19 cellular contexts compared by ENCODE assay signal in genomic region chr18:35123811-35124210, GRCh38.
DNase-seq lines count a peak whose midpoint lies in the region; ATAC-seq lines count a peak whose summit lies in the region.
"Had no signal": no experiment of that assay in that cellular context is flagged by ENCODE, and none has a peak within 500 bp of the region (broad histone marks: within the 10 kb centered on the region; RNA-seq: fewer than 3 reads in every experiment).

No MANE protein-coding gene starts in this region.

- H3K4me3 Mint-ChIP-seq in activated T-cell treated with anti-CD3 and anti-CD28 coated beads, Interleukin-2, amount 50 U/mL, for 24 hours = no peak overlapping the region
- no peak overlapping the region for H3K4me3 Mint-ChIP-seq in stimulated activated naive CD8-positive, alpha-beta T cell treated with anti-CD3 and anti-CD28 coated beads, Interleukin-15, Interleukin-2, amounts not matched to agents 100 ng/mL and 50 ng/mL, for 24 hours
- no peak overlapping the region for H3K4me3 Mint-ChIP-seq in memory B cell
- H3K4me3 Mint-ChIP-seq in stimulated activated naive B cell treated with anti-CD40 and anti-IgM and Interleukin-4, amounts not matched to agents 10 μg/mL and 1 μg/mL and 100 μg/mL, for 72 hours = no peak overlapping the region
- H3K4me3 Mint-ChIP-seq: HFFc6 had no signal

- H3K9me3 Mint-ChIP-seq in activated T-cell treated with anti-CD3 and anti-CD28 coated beads, Interleukin-2, amount 50 U/mL, for 24 hours = peaks cover 4% of the 10 kb centered on the region
- no peaks in the 10 kb centered on the region for H3K9me3 Mint-ChIP-seq in stimulated activated naive CD8-positive, alpha-beta T cell treated with anti-CD3 and anti-CD28 coated beads, Interleukin-15, Interleukin-2, amounts not matched to agents 100 ng/mL and 50 ng/mL, for 24 hours
- peaks cover 5% of the 10 kb centered on the region for H3K9me3 Mint-ChIP-seq in memory B cell
- peaks cover 0 to 4% of the 10 kb centered on the region in 2 donors for H3K9me3 Mint-ChIP-seq in stimulated activated naive B cell treated with anti-CD40 and anti-IgM and Interleukin-4, amounts not matched to agents 10 μg/mL and 1 μg/mL and 100 μg/mL, for 72 hours
- H3K9me3 Mint-ChIP-seq: HFFc6 had no signal

- H3K27me3 Mint-ChIP-seq in activated T-cell treated with anti-CD3 and anti-CD28 coated beads, Interleukin-2, amount 50 U/mL, for 24 hours = no peaks in the 10 kb centered on the region
- H3K27me3 Mint-ChIP-seq in stimulated activated naive CD8-positive, alpha-beta T cell treated with anti-CD3 and anti-CD28 coated beads, Interleukin-15, Interleukin-2, amounts not matched to agents 100 ng/mL and 50 ng/mL, for 24 hours = no peaks in the 10 kb centered on the region
- no peaks in the 10 kb centered on the region for H3K27me3 Mint-ChIP-seq in memory B cell
- H3K27me3 Mint-ChIP-seq in stimulated activated naive B cell treated with anti-CD40 and anti-IgM and Interleukin-4, amounts not matched to agents 10 μg/mL and 1 μg/mL and 100 μg/mL, for 72 hours = no peaks in the 10 kb centered on the region

- no peak for DNase-seq in activated T-cell treated with anti-CD3 and anti-CD28 coated beads, Interleukin-2, amount 50 U/mL, for 24 hours
- no peak for DNase-seq in activated T-cell treated with anti-CD3 and anti-CD28 coated beads, Interleukin-2, amount 50 U/mL, for 48 hours
- no peak for DNase-seq in stimulated activated naive CD8-positive, alpha-beta T cell treated with anti-CD3 and anti-CD28 coated beads, Interleukin-15, Interleukin-2, amounts not matched to agents 100 U/mL and 50 U/mL, for 24 hours
- DNase-seq in memory B cell (ENCODE audit: low spot score in 2 of 2) = no peak
- no peak for DNase-seq in stimulated activated naive B cell treated with anti-CD40 and anti-IgM and Interleukin-4, amounts not matched to agents 10 μg/mL and 1 μg/mL and 100 μg/mL, for 72 hours
- DNase-seq in T-helper 1 cell = no peak
- DNase-seq: 8988T, Calu3, DMS53, HFFc6, NCI-H1417 treated with DMSO at 0.1 percent for 48 hours, NCI-H187 treated with DMSO at 0.1 percent for 48 hours, NCI-H2227 treated with DMSO at 0.1 percent for 48 hours, NCI-H510A treated with DMSO at 0.1 percent for 48 hours, NCI-H774, OCI-M1, Right ventricle myocardium superior had no signal

- no peak for ATAC-seq in stimulated activated naive CD8-positive, alpha-beta T cell treated with anti-CD3 and anti-CD28 coated beads, Interleukin-15, Interleukin-2, amounts not matched to agents 100 U/mL and 50 U/mL, for 24 hours
- ATAC-seq in memory B cell (ENCODE audit: low read depth) (no peak), HG03135 (IDR thresholded peaks at IDR 0.05; ENCODE audit: unreplicated experiment) (no peak)
- ATAC-seq in stimulated activated naive B cell treated with anti-CD40 and anti-IgM and Interleukin-4, amounts not matched to agents 10 μg/mL and 1 μg/mL and 100 μg/mL, for 72 hours (replicated peaks) = no peak

- H3K27ac Mint-ChIP-seq in activated T-cell treated with anti-CD3 and anti-CD28 coated beads, Interleukin-2, amount 50 U/mL, for 24 hours = peak overlapping the region; percentile 44
- H3K27ac Mint-ChIP-seq in stimulated activated naive CD8-positive, alpha-beta T cell treated with anti-CD3 and anti-CD28 coated beads, Interleukin-15, Interleukin-2, amounts not matched to agents 100 ng/mL and 50 ng/mL, for 24 hours = peak overlapping the region; percentile 55
- H3K27ac Mint-ChIP-seq in memory B cell = peak overlapping the region; percentile 28
- H3K27ac Mint-ChIP-seq in stimulated activated naive B cell treated with anti-CD40 and anti-IgM and Interleukin-4, amounts not matched to agents 10 μg/mL and 1 μg/mL and 100 μg/mL, for 72 hours = peak overlapping the region; percentile 71
- H3K27ac Mint-ChIP-seq: HFFc6 had no signal

- peaks cover 42% of the 10 kb centered on the region for H3K4me1 Mint-ChIP-seq in activated T-cell treated with anti-CD3 and anti-CD28 coated beads, Interleukin-2, amount 50 U/mL, for 24 hours (ENCODE audit: low read depth)
- H3K4me1 Mint-ChIP-seq in stimulated activated naive CD8-positive, alpha-beta T cell treated with anti-CD3 and anti-CD28 coated beads, Interleukin-15, Interleukin-2, amounts not matched to agents 100 ng/mL and 50 ng/mL, for 24 hours (ENCODE audit: low read depth) = peaks cover 53% of the 10 kb centered on the region
- H3K4me1 Mint-ChIP-seq in memory B cell = peaks cover 18% of the 10 kb centered on the region
- peaks cover 23 to 55% of the 10 kb centered on the region in 2 donors for H3K4me1 Mint-ChIP-seq in stimulated activated naive B cell treated with anti-CD40 and anti-IgM and Interleukin-4, amounts not matched to agents 10 μg/mL and 1 μg/mL and 100 μg/mL, for 72 hours

- peaks cover 48% of the 10 kb centered on the region for H3K36me3 Mint-ChIP-seq in activated T-cell treated with anti-CD3 and anti-CD28 coated beads, Interleukin-2, amount 50 U/mL, for 24 hours (ENCODE audit: low read depth)
- H3K36me3 Mint-ChIP-seq in stimulated activated naive CD8-positive, alpha-beta T cell treated with anti-CD3 and anti-CD28 coated beads, Interleukin-15, Interleukin-2, amounts not matched to agents 100 ng/mL and 50 ng/mL, for 24 hours (ENCODE audit: low read depth) = peaks cover 35% of the 10 kb centered on the region
- H3K36me3 Mint-ChIP-seq in memory B cell = peaks cover 25% of the 10 kb centered on the region
- peaks cover 14 to 25% of the 10 kb centered on the region in 2 donors for H3K36me3 Mint-ChIP-seq in stimulated activated naive B cell treated with anti-CD40 and anti-IgM and Interleukin-4, amounts not matched to agents 10 μg/mL and 1 μg/mL and 100 μg/mL, for 72 hours
